In genomic region chr10:88992945-88993537, GRCh38 we compare ENCODE assay signal across 8 cellular contexts. TPM values are rescaled to one million over a fixed set of nuclear protein-coding genes. Genes with fewer than 3 reads are reported as not detected.
DNase-seq lines count a peak whose midpoint lies in the region; ATAC-seq and TF ChIP-seq lines count a peak whose summit lies in the region.

No MANE protein-coding gene starts in this region.

- intact Hi-C loops in activated T-helper 1 cell treated with anti-CD3 and anti-CD28 coated beads, Interleukin-12 subunit alpha, Interleukin-12 subunit beta, Interleukin-2, Interleukin-4 antibody, amounts not matched to agents 30 ng/mL and 10 ng/mL and 1 ng/mL, durations not matched to agents 14 hours and 24 hours and 36 hours (cut with micrococcal nuclease), result loop anchor here (5.0 to 10.0 kb wide), 5 partner anchors 411 to 812 kb away; partner anchors contain the start of genes IFIT5, KIF20B and RNLS
- intact Hi-C loops in thyroid gland (cut with DNase I) (no loop called here), mucosa of descending colon (cut with DNase I, micrococcal nuclease) (no loop called here), posterior vena cava (cut with DNase I) (no loop called here)

- TF ChIP-seq POLR2A in thyroid gland (IDR thresholded peaks at IDR 0.05), result no peak

- WGBS in thyroid gland, 2 donors, result 55 to 81% methylated on average over 3 of the region's 3 CpGs

- H3K4me1 ChIP-seq in iPS-20b (ENCODE audit: insufficient read depth, low read length) (peaks cover 6% of the 10 kb centered on the region; the same call in 1 of the 2 replicates), thyroid gland (peaks cover 5 to 6% of the 10 kb centered on the region in 2 donors), mucosa of descending colon (ENCODE audit: low read depth) (peaks cover 36% of the 10 kb centered on the region)

- H3K4me3 ChIP-seq in iPS-20b (ENCODE audit: low read length) (peak overlapping the region; percentile 8; the same call in 1 of the 2 replicates), thyroid gland (replicated peaks in 1 of 3) (peak overlapping the region in 1 of 3 donors; percentile 78), mucosa of descending colon (no peak overlapping the region)

- H3K9ac ChIP-seq in iPS-20b (ENCODE audit: low read depth, low read length), result no peak overlapping the region; the same call in 1 of the 2 replicates

- peaks cover 67% of the 10 kb centered on the region for H3K4me1 Mint-ChIP-seq in activated T-cell treated with anti-CD3 and anti-CD28 coated beads, Interleukin-2, amount 50 U/mL, for 24 hours (ENCODE audit: low read depth)
- peaks cover 83% of the 10 kb centered on the region for H3K4me1 Mint-ChIP-seq in activated T-helper 1 cell treated with anti-CD3 and anti-CD28 coated beads, Interleukin-12 subunit alpha, Interleukin-12 subunit beta, Interleukin-2, Interleukin-4 antibody, amounts not matched to agents 30 ng/mL and 10 ng/mL and 1 ng/mL, durations not matched to agents 14 hours and 24 hours and 36 hours (ENCODE audit: low read depth)

- no peak for DNase-seq in activated T-cell treated with anti-CD3 and anti-CD28 coated beads, Interleukin-2, amount 50 U/mL, for 24 hours
- no peak for DNase-seq in activated T-cell treated with anti-CD3 and anti-CD28 coated beads, Interleukin-2, amount 50 U/mL, for 1 hour
- DNase-seq in activated T-helper 1 cell treated with anti-CD3 and anti-CD28 coated beads, Interleukin-12 subunit alpha, Interleukin-12 subunit beta, Interleukin-2, Interleukin-4 antibody, amounts not matched to agents 30 ng/mL and 10 ng/mL and 1 ng/mL, durations not matched to agents 14 hours and 24 hours and 36 hours (ENCODE audit: low spot score), result no peak
- DNase-seq in thyroid gland (peak in 1 of 2 donors; percentile 40), mucosa of descending colon (no peak), posterior vena cava (ENCODE audit: low spot score) (no peak), NCI-H2227 (lab: John Stamatoyannopoulos, UW; ENCODE audit: unreplicated experiment) (no peak)

- H3K27me3 Mint-ChIP-seq in activated T-cell treated with anti-CD3 and anti-CD28 coated beads, Interleukin-2, amount 50 U/mL, for 24 hours, result no peaks in the 10 kb centered on the region
- H3K27me3 Mint-ChIP-seq in activated T-helper 1 cell treated with anti-CD3 and anti-CD28 coated beads, Interleukin-12 subunit alpha, Interleukin-12 subunit beta, Interleukin-2, Interleukin-4 antibody, amounts not matched to agents 30 ng/mL and 10 ng/mL and 1 ng/mL, durations not matched to agents 14 hours and 24 hours and 36 hours (ENCODE audit: insufficient read depth), result no peaks in the 10 kb centered on the region

- H3K9me3 Mint-ChIP-seq in activated T-cell treated with anti-CD3 and anti-CD28 coated beads, Interleukin-2, amount 50 U/mL, for 24 hours, result no peaks in the 10 kb centered on the region
- H3K9me3 Mint-ChIP-seq in activated T-helper 1 cell treated with anti-CD3 and anti-CD28 coated beads, Interleukin-12 subunit alpha, Interleukin-12 subunit beta, Interleukin-2, Interleukin-4 antibody, amounts not matched to agents 30 ng/mL and 10 ng/mL and 1 ng/mL, durations not matched to agents 14 hours and 24 hours and 36 hours, result peaks cover under 1% of the 10 kb centered on the region

- H3K9me3 ChIP-seq in iPS-20b (ENCODE audit: insufficient read depth, low read depth, low read length) (no peaks in the 10 kb centered on the region), thyroid gland (no peaks in the 10 kb centered on the region), mucosa of descending colon (no peaks in the 10 kb centered on the region)

- ATAC-seq in mucosa of descending colon, result no peak

- H3K36me3 Mint-ChIP-seq in activated T-cell treated with anti-CD3 and anti-CD28 coated beads, Interleukin-2, amount 50 U/mL, for 24 hours (ENCODE audit: low read depth), result peaks cover 21% of the 10 kb centered on the region
- H3K36me3 Mint-ChIP-seq in activated T-helper 1 cell treated with anti-CD3 and anti-CD28 coated beads, Interleukin-12 subunit alpha, Interleukin-12 subunit beta, Interleukin-2, Interleukin-4 antibody, amounts not matched to agents 30 ng/mL and 10 ng/mL and 1 ng/mL, durations not matched to agents 14 hours and 24 hours and 36 hours (ENCODE audit: low read depth), result peaks cover 10% of the 10 kb centered on the region

- no peaks in the 10 kb centered on the region for H3K36me3 ChIP-seq in iPS-20b (ENCODE audit: insufficient read depth, low read depth, low read length)
- no peaks in the 10 kb centered on the region for H3K36me3 ChIP-seq in thyroid gland
- no peaks in the 10 kb centered on the region for H3K36me3 ChIP-seq in mucosa of descending colon (ENCODE audit: low read depth)

- peak overlapping the region; percentile 71 for H3K4me3 Mint-ChIP-seq in activated T-cell treated with anti-CD3 and anti-CD28 coated beads, Interleukin-2, amount 50 U/mL, for 24 hours
- H3K4me3 Mint-ChIP-seq in activated T-helper 1 cell treated with anti-CD3 and anti-CD28 coated beads, Interleukin-12 subunit alpha, Interleukin-12 subunit beta, Interleukin-2, Interleukin-4 antibody, amounts not matched to agents 30 ng/mL and 10 ng/mL and 1 ng/mL, durations not matched to agents 14 hours and 24 hours and 36 hours, result peak overlapping the region; percentile 84

- peak overlapping the region; percentile 75 for H3K27ac Mint-ChIP-seq in activated T-cell treated with anti-CD3 and anti-CD28 coated beads, Interleukin-2, amount 50 U/mL, for 24 hours
- H3K27ac Mint-ChIP-seq in activated T-helper 1 cell treated with anti-CD3 and anti-CD28 coated beads, Interleukin-12 subunit alpha, Interleukin-12 subunit beta, Interleukin-2, Interleukin-4 antibody, amounts not matched to agents 30 ng/mL and 10 ng/mL and 1 ng/mL, durations not matched to agents 14 hours and 24 hours and 36 hours, result peak overlapping the region; percentile 66

- TF ChIP-seq CTCF in thyroid gland (IDR thresholded peaks at IDR 0.05) (no peak), mucosa of descending colon (IDR thresholded peaks at IDR 0.05) (no peak)

- H3K27ac ChIP-seq in iPS-20b (ENCODE audit: low read length) (no peak overlapping the region), thyroid gland (peak overlapping the region; percentile 36 to 99 (median 56))

- H3K27me3 ChIP-seq in iPS-20b (ENCODE audit: insufficient read depth, low read length) (peaks cover 35% of the 10 kb centered on the region), thyroid gland (no peaks in the 10 kb centered on the region)

RNA-seq across cellular contexts. Expression of gene FAS, which starts 2.4 kb away (rescaled TPM):
- 36.4 and 38.6 TPM in 2 replicates for total RNA-seq in activated T-helper 1 cell treated with anti-CD3 and anti-CD28 coated beads, Interleukin-12 subunit alpha, Interleukin-12 subunit beta, Interleukin-2, Interleukin-4 antibody, amounts not matched to agents 30 ng/mL and 10 ng/mL and 1 ng/mL, durations not matched to agents 14 hours and 24 hours and 36 hours
- total RNA-seq in thyroid gland (10 to 100 TPM in 3 of 4 donors, 1 to 10 TPM in 1; 9.4 to 34.1 (median 17.4) TPM), mucosa of descending colon (10 to 100 TPM; 31.8 to 51.0 (median 50.8) TPM), posterior vena cava (10 to 100 TPM; 30.7 to 40.7 TPM)

RNA-seq across cellular contexts. Expression of gene ACTA2, which starts 40.5 kb away (rescaled TPM):
- 10.9 and 12.2 TPM in 2 replicates for total RNA-seq in activated T-helper 1 cell treated with anti-CD3 and anti-CD28 coated beads, Interleukin-12 subunit alpha, Interleukin-12 subunit beta, Interleukin-2, Interleukin-4 antibody, amounts not matched to agents 30 ng/mL and 10 ng/mL and 1 ng/mL, durations not matched to agents 14 hours and 24 hours and 36 hours
- total RNA-seq in thyroid gland (100 to 1,000 TPM in 1 of 4 donors, 10 to 100 TPM in 3; 61.5 to 173 (median 72.2) TPM), mucosa of descending colon (100 to 1,000 TPM in 2 of 3 donors, 10 to 100 TPM in 1; 80.6 to 920 (median 253) TPM), posterior vena cava (1,000 to 10,000 TPM; 4,350 to 6,560 TPM)

Comparison
In these comparisons a context has a peak if more than half of its experiments do, and no peak if none do; other contexts are left out.
1. RNA of gene ACTA2, which starts 40.5 kb away (total RNA-seq): 4,350 to 6,560 TPM in posterior vena cava; 80.6 to 920 TPM in mucosa of descending colon, 61.5 to 173 TPM in thyroid gland and 10.9 to 12.2 TPM in activated T-helper 1 cell treated with anti-CD3 and anti-CD28 coated beads, Interleukin-12 subunit alpha, Interleukin-12 subunit beta, Interleukin-2, Interleukin-4 antibody, amounts not matched to agents 30 ng/mL and 10 ng/mL and 1 ng/mL, durations not matched to agents 14 hours and 24 hours and 36 hours; every median in the first group is over 4 times any median in the second.